18 cellular contexts compared by ENCODE assay signal in the genomic region with DNA sequence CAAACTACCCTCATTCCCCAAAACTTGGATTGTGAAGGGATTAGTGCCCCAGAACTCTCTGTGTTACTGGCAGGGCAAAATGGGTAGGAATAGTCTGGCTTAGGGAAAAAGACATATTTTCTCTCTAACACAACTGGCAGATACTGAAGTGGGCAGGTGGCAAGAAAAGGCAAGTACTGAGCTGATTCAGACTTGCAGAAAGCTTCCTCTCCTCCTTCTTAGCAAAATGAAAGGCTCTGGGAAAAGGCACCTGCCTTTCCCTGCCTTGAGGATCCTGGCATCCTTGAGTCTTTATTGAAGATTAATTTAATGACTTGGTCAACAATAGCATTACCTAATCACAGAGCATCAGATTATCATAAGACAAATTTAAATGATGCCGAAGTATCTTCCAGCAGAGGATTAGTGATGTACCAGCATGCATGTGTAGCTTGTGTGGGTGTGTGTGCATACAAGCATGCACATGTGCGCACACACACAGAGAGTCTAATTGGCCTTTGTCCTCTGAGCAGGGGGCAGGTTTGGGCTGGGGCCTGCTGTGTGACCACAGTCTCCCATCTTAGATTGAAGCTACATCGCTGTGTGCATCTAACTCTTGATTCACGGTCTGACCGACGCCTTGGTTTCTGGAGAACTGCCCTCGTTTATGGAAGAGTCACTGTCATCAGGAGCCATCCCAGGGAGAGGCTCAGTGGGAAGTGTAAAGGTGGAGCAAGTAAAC.
DNase-seq lines count a peak whose midpoint lies in the region; ATAC-seq, FAIRE-seq and TF ChIP-seq lines count a peak whose summit lies in the region.
"Had no signal": no experiment of that assay in that cellular context is flagged by ENCODE, and none has a peak within 500 bp of the region (broad histone marks: within the 10 kb centered on the region; RNA-seq: fewer than 3 reads in every experiment).

No MANE protein-coding gene starts in this region.

- DNase-seq in heart right ventricle (no peak), left cardiac atrium (no peak), pancreas (peak in 1 of 6 donors; percentile 36), uterus (no peak), nucleus accumbens (lab: John Stamatoyannopoulos, UW) (no peak), SK-N-DZ (ENCODE audit: low spot score) (no peak), kidney tubule cell (ENCODE audit: low spot score) (no peak)
- DNase-seq: activated CD8-positive, alpha-beta memory T cell treated with anti-CD3 and anti-CD28 coated beads, Interleukin-2, amount 50 U/mL, for 4 hours; Caco-2; erythroblast; GOT3; NCI-H1105; NCI-H226; OCI-M1; posterior cingulate gyrus; stimulated activated CD4-positive, alpha-beta T cell treated with anti-CD3 and anti-CD28 coated beads, Interleukin-2, amount 100 ng/mL, for 48 hours; T-helper 1 cell had no signal

- H3K4me1 ChIP-seq in heart right ventricle = peaks cover 38 to 100% (median 99%) of the 10 kb centered on the region in 9 donors
- H3K4me1 ChIP-seq in pancreas = peaks cover 66 to 86% (median 68%) of the 10 kb centered on the region in 3 donors
- H3K4me1 ChIP-seq in uterus = peaks cover 6 to 20% of the 10 kb centered on the region in 2 donors

- intact Hi-C loops in heart right ventricle (cut with DNase I) = loop anchor here in 4 of 10 donors (5.0 to 10.0 kb wide), 4 partner anchors 36 to 239 kb away; no protein-coding TSS in a partner anchor
- intact Hi-C loops in left cardiac atrium (cut with DNase I) = no loop called here
- intact Hi-C loops in pancreas (cut with DNase I) = no loop called here
- intact Hi-C loops in uterus (cut with DNase I; ENCODE audit: low total_unique reads) = no loop called here

- ATAC-seq in heart right ventricle = no peak
- ATAC-seq in left cardiac atrium = no peak
- peak; percentile 73 for ATAC-seq in esophagus mucosa
- no peak for ATAC-seq in pancreas

- TF ChIP-seq POLR2A in uterus (IDR thresholded peaks at IDR 0.05) = no peak

- no peak overlapping the region for H3K4me3 ChIP-seq in heart right ventricle
- H3K4me3 ChIP-seq in pancreas = no peak overlapping the region
- no peak overlapping the region for H3K4me3 ChIP-seq in uterus

- H3K27me3 ChIP-seq in heart right ventricle (no peaks in the 10 kb centered on the region), pancreas (no peaks in the 10 kb centered on the region), uterus (no peaks in the 10 kb centered on the region)

- H3K9me3 ChIP-seq in heart right ventricle = no peaks in the 10 kb centered on the region
- H3K9me3 ChIP-seq in pancreas = no peaks in the 10 kb centered on the region
- H3K9me3 ChIP-seq in uterus = no peaks in the 10 kb centered on the region
- H3K9me3 ChIP-seq: Caco-2 had no signal

- H3K36me3 ChIP-seq in heart right ventricle (peaks cover 0 to 68% (median 38%) of the 10 kb centered on the region in 9 donors), pancreas (peaks cover 0 to 21% (median 0%) of the 10 kb centered on the region in 3 donors), uterus (no peaks in the 10 kb centered on the region)

- WGBS in heart right ventricle, 2 donors = 62 to 69% methylated on average over 7 of the region's 7 CpGs
- WGBS in pancreas, 2 donors = 76 to 79% methylated on average over 7 of the region's 7 CpGs

- TF ChIP-seq CTCF in heart right ventricle (IDR thresholded peaks at IDR 0.05) = no peak
- TF ChIP-seq CTCF in pancreas (IDR thresholded peaks at IDR 0.05) = no peak
- TF ChIP-seq CTCF in uterus (IDR thresholded peaks at IDR 0.05) = no peak

- no peak for FAIRE-seq in pancreas (lab: Jason Lieb, UNC)

- H3K27ac ChIP-seq in heart right ventricle (peak overlapping the region in 7 of 10 donors; percentile 81 to 87 (median 84)), pancreas (peak overlapping the region in 3 of 4 donors; percentile 78 to 95 (median 88)), uterus (peak overlapping the region; percentile 10 to 100)
